Comparison of ENCODE assay signal across 17 cellular contexts in genomic region chr16:86809458-86809955, GRCh38.
DNase-seq lines count a peak whose midpoint lies in the region; ATAC-seq and TF ChIP-seq lines count a peak whose summit lies in the region.
"Had no signal": no experiment of that assay in that cellular context is flagged by ENCODE, and none has a peak within 500 bp of the region (broad histone marks: within the 10 kb centered on the region; RNA-seq: fewer than 3 reads in every experiment).

No MANE protein-coding gene starts in this region.

- H4K20me1 ChIP-seq in GM23248 (ENCODE audit: insufficient read depth): no peaks in the 10 kb centered on the region

- H3K79me2 ChIP-seq in GM23248 (ENCODE audit: insufficient read depth): no peaks in the 10 kb centered on the region

- H3K9me3 ChIP-seq in GM23248 (ENCODE audit: low read depth): no peaks in the 10 kb centered on the region
- H3K9me3 ChIP-seq: HAP-1, tibial nerve had no signal

- H3K27ac ChIP-seq in GM23248: no peak overlapping the region
- H3K27ac ChIP-seq: skin epidermis, tibial nerve had no signal

- no peak overlapping the region for H3K4me3 Mint-ChIP-seq in progenitor cell of endocrine pancreas (ENCODE audit: low read depth)
- H3K4me3 Mint-ChIP-seq: central memory CD8-positive, alpha-beta T cell; naive thymus-derived CD4-positive, alpha-beta T cell; T-helper 1 cell treated with Interleukin-12 subunit alpha and Interleukin-12 subunit beta and Interleukin-4 antibody, amounts not matched to agents 30 μg/mL and 1 μg/mL, for 36 hours had no signal

- H3K4me1 Mint-ChIP-seq in progenitor cell of endocrine pancreas (ENCODE audit: low read depth): peaks cover 1% of the 10 kb centered on the region
- H3K4me1 Mint-ChIP-seq: central memory CD8-positive, alpha-beta T cell had no signal

- peaks cover 84% of the 10 kb centered on the region for H3K27me3 ChIP-seq in GM23248 (replicated peaks; ENCODE audit: insufficient read depth)

- H3F3A ChIP-seq in GM23248 (ENCODE audit: insufficient read depth): no peaks in the 10 kb centered on the region

- no peaks in the 10 kb centered on the region for H3K9me2 ChIP-seq in GM23248 (ENCODE audit: insufficient read depth)

- DNase-seq in GM23248 (peak; percentile 71), T1000 (lab: John Stamatoyannopoulos, UW) (peak; percentile 66), fibroblast of pulmonary artery (ENCODE audit: low read depth) (peak; percentile 41), smooth muscle cell of the brain vasculature (ENCODE audit: low read depth, low spot score) (peak; percentile 62), NCI-H2081 (lab: John Stamatoyannopoulos, UW) (no peak), progenitor cell of endocrine pancreas (ENCODE audit: low spot score, unreplicated experiment) (no peak)
- DNase-seq in activated effector memory CD4-positive, alpha-beta T cell treated with anti-CD3 and anti-CD28 coated beads, Interleukin-2, amount 50 U/mL, for 16 hours: no peak
- DNase-seq: DMS153; naive thymus-derived CD4-positive, alpha-beta T cell; NCI-H2029 treated with DMSO at 0.1 percent for 48 hours had no signal

- no peak for TF ChIP-seq CTCF in fibroblast of pulmonary artery (IDR thresholded peaks at IDR 0.05; ENCODE audit: low read length, missing control alignments)
- no peak for TF ChIP-seq CTCF in progenitor cell of endocrine pancreas (IDR thresholded peaks at IDR 0.05; ENCODE audit: unreplicated experiment)

- H3K36me3 ChIP-seq in GM23248 (ENCODE audit: low read depth): no peaks in the 10 kb centered on the region
- H3K36me3 ChIP-seq: HAP-1, tibial nerve had no signal

- peaks cover 73% of the 10 kb centered on the region for H3K27me3 Mint-ChIP-seq in progenitor cell of endocrine pancreas

- no peaks in the 10 kb centered on the region for H3K4me1 ChIP-seq in GM23248 (ENCODE audit: insufficient read depth)
- H3K4me1 ChIP-seq: HAP-1, tibial nerve had no signal

- WGBS in GM23248 (ENCODE audit: low coverage in 1 of 2, low lambda C conversion rate in 2 of 2, missing lambda C conversion rate in 2 of 2), 2 experiments: 29 to 33% methylated on average over 8 of the region's 8 CpGs

- H3K36me3 Mint-ChIP-seq in progenitor cell of endocrine pancreas (ENCODE audit: insufficient read depth): no peaks in the 10 kb centered on the region
- H3K36me3 Mint-ChIP-seq: naive thymus-derived CD4-positive, alpha-beta T cell had no signal

- no peak for ATAC-seq in GM21619 (IDR thresholded peaks at IDR 0.05; ENCODE audit: unreplicated experiment)
- ATAC-seq: naive thymus-derived CD4-positive, alpha-beta T cell had no signal

- in situ Hi-C loops in GM23248 (cut with MboI): no loop called here

- H3K4me2 ChIP-seq in GM23248 (ENCODE audit: unreplicated experiment): no peak overlapping the region

- no peak overlapping the region for H3K4me3 ChIP-seq in GM23248
- no peak overlapping the region for H3K4me3 ChIP-seq in fibroblast of pulmonary artery (replicated peaks; ENCODE audit: low read depth, low read length)
- H3K4me3 ChIP-seq: HAP-1, skin epidermis, tibial nerve had no signal

- no peak overlapping the region for H3K9ac ChIP-seq in GM23248

- H3K9me3 Mint-ChIP-seq in progenitor cell of endocrine pancreas (ENCODE audit: low read depth): no peaks in the 10 kb centered on the region
- H3K9me3 Mint-ChIP-seq: activated T-helper 2 cell treated with anti-CD3 and anti-CD28 coated beads, Interferon-gamma antibody, Interleukin-2, Interleukin-4, amounts not matched to agents 10 μg/mL and 5 μg/mL and 100 μg/mL, durations not matched to agents 14 hours and 24 hours and 36 hours; central memory CD8-positive, alpha-beta T cell; T-helper 1 cell treated with Interleukin-12 subunit alpha and Interleukin-12 subunit beta and Interleukin-4 antibody, amounts not matched to agents 30 μg/mL and 1 μg/mL, for 36 hours had no signal

- H2AFZ ChIP-seq in GM23248: no peak overlapping the region

- H3K27ac Mint-ChIP-seq in progenitor cell of endocrine pancreas: no peak overlapping the region
- H3K27ac Mint-ChIP-seq: activated T-helper 2 cell treated with anti-CD3 and anti-CD28 coated beads, Interferon-gamma antibody, Interleukin-2, Interleukin-4, amounts not matched to agents 10 μg/mL and 5 μg/mL and 100 μg/mL, durations not matched to agents 14 hours and 24 hours and 36 hours; naive thymus-derived CD4-positive, alpha-beta T cell; T-helper 1 cell treated with Interleukin-12 subunit alpha and Interleukin-12 subunit beta and Interleukin-4 antibody, amounts not matched to agents 30 μg/mL and 1 μg/mL, for 36 hours had no signal

Comparison
In these comparisons a context has a peak if more than half of its experiments do, and no peak if none do; other contexts are left out.
1. DNase-seq: peak in GM23248 (single experiment), T1000 (single experiment), fibroblast of pulmonary artery (single experiment) and smooth muscle cell of the brain vasculature (single experiment); none in NCI-H2081 (0 of 2), progenitor cell of endocrine pancreas (single experiment) and activated effector memory CD4-positive, alpha-beta T cell treated with anti-CD3 and anti-CD28 coated beads, Interleukin-2, amount 50 U/mL, for 16 hours (single experiment).